ENCODE assay signal across 33 cellular contexts in genomic region chr3:72993391-72993790, GRCh38. TPM values are rescaled to one million over a fixed set of nuclear protein-coding genes. Genes with fewer than 3 reads are reported as not detected.
DNase-seq lines count a peak whose midpoint lies in the region; ATAC-seq and TF ChIP-seq lines count a peak whose summit lies in the region.
"Had no signal": no experiment of that assay in that cellular context is flagged by ENCODE, and none has a peak within 500 bp of the region (broad histone marks: within the 10 kb centered on the region; RNA-seq: fewer than 3 reads in every experiment).

No MANE protein-coding gene starts in this region.

- no peak overlapping the region for H3K4me3 Mint-ChIP-seq in GM23338
- H3K4me3 Mint-ChIP-seq in activated CD4-positive, alpha-beta T cell treated with anti-CD3 and anti-CD28 coated beads, Interleukin-2, amount 10 ng/mL, durations not matched to agents 24 days and 14 days = no peak overlapping the region
- H3K4me3 Mint-ChIP-seq: activated CD4-positive, alpha-beta T cell treated with anti-CD3 and anti-CD28 coated beads, Interleukin-2, amount 10 ng/mL, durations not matched to agents 7 days and 5 days; activated CD8-positive, alpha-beta memory T cell treated with anti-CD3 and anti-CD28 coated beads, Interleukin-2, amount 10 ng/mL, durations not matched to agents 7 days and 5 days; B cell; natural killer cell; T-helper 2 cell treated with Interferon-gamma antibody and Interleukin-4, amounts not matched to agents 5 μg/mL and 100 μg/mL, for 36 hours had no signal

- peaks cover 12% of the 10 kb centered on the region for H3K27me3 Mint-ChIP-seq in GM23338 (ENCODE audit: insufficient read depth, low read depth, poor library complexity)
- H3K27me3 Mint-ChIP-seq in activated CD4-positive, alpha-beta T cell treated with anti-CD3 and anti-CD28 coated beads, Interleukin-2, amount 10 ng/mL, durations not matched to agents 24 days and 14 days = no peaks in the 10 kb centered on the region
- H3K27me3 Mint-ChIP-seq: activated CD4-positive, alpha-beta T cell treated with anti-CD3 and anti-CD28 coated beads, Interleukin-2, amount 10 ng/mL, durations not matched to agents 7 days and 5 days; activated CD8-positive, alpha-beta memory T cell treated with anti-CD3 and anti-CD28 coated beads, Interleukin-2, amount 10 ng/mL, durations not matched to agents 7 days and 5 days; B cell had no signal

- H3K36me3 Mint-ChIP-seq in GM23338 (ENCODE audit: low read depth) = peaks cover 9% of the 10 kb centered on the region
- H3K36me3 Mint-ChIP-seq in activated CD4-positive, alpha-beta T cell treated with anti-CD3 and anti-CD28 coated beads, Interleukin-2, amount 10 ng/mL, durations not matched to agents 24 days and 14 days (ENCODE audit: low read depth) = peaks cover 6% of the 10 kb centered on the region
- H3K36me3 Mint-ChIP-seq: natural killer cell had no signal

- TF ChIP-seq CTCF in BE2C (IDR thresholded peaks at IDR 0.05; ENCODE audit: low read depth, low read length) = 0 out of 2 replicates have a peak, but pooled peaks have one; percentile 19
- TF ChIP-seq CTCF in GM23338 (conservative IDR thresholded peaks at IDR 0.05; ENCODE audit: low read depth in 2 of 2) = peak; percentile 57 to 59
- TF ChIP-seq CTCF in PC-3 (conservative IDR thresholded peaks at IDR 0.05; ENCODE audit: low read depth, low read length) = peak; percentile 45
- TF ChIP-seq CTCF in foreskin keratinocyte (conservative IDR thresholded peaks at IDR 0.05) = peak; percentile 16

- H3K27ac Mint-ChIP-seq in GM23338 = no peak overlapping the region
- H3K27ac Mint-ChIP-seq in activated CD4-positive, alpha-beta T cell treated with anti-CD3 and anti-CD28 coated beads, Interleukin-2, amount 10 ng/mL, durations not matched to agents 24 days and 14 days = no peak overlapping the region
- H3K27ac Mint-ChIP-seq: activated CD4-positive, alpha-beta T cell treated with anti-CD3 and anti-CD28 coated beads, Interleukin-2, amount 10 ng/mL, durations not matched to agents 7 days and 5 days; activated CD8-positive, alpha-beta memory T cell treated with anti-CD3 and anti-CD28 coated beads, Interleukin-2, amount 10 ng/mL, durations not matched to agents 7 days and 5 days; B cell; natural killer cell; T-helper 2 cell treated with Interferon-gamma antibody and Interleukin-4, amounts not matched to agents 5 μg/mL and 100 μg/mL, for 36 hours had no signal

- H3K27ac ChIP-seq in GM23338 (ENCODE audit: low read depth) (no peak overlapping the region; the same call in 1 of the 2 replicates), PC-3 (ENCODE audit: low read length) (no peak overlapping the region), foreskin keratinocyte (no peak overlapping the region)
- H3K27ac ChIP-seq: GM23248, pancreas, spleen, transverse colon, VCaP had no signal

- H3K4me1 ChIP-seq in BE2C (no peaks in the 10 kb centered on the region), GM23338 (ENCODE audit: insufficient read depth) (peaks cover 5% of the 10 kb centered on the region), PC-3 (ENCODE audit: insufficient read depth, low read length) (peaks cover 6% of the 10 kb centered on the region), foreskin keratinocyte (peaks cover 10% of the 10 kb centered on the region)

- H3K27me3 ChIP-seq in BE2C (no peaks in the 10 kb centered on the region), GM23338 (ENCODE audit: insufficient read depth) (no peaks in the 10 kb centered on the region), PC-3 (ENCODE audit: low read length) (no peaks in the 10 kb centered on the region), foreskin keratinocyte (no peaks in the 10 kb centered on the region)
- H3K27me3 ChIP-seq: MG63, pancreas, spleen, transverse colon had no signal

- DNase-seq in BE2C = no peak
- DNase-seq in GM23338 (ENCODE audit: low spot score) = peak; percentile 63
- peak; percentile 21 for DNase-seq in PC-3
- no peak for DNase-seq in foreskin keratinocyte
- no peak for DNase-seq in NCI-H2171 (lab: John Stamatoyannopoulos, UW)
- no peak for DNase-seq in activated CD4-positive, alpha-beta T cell treated with anti-CD3 and anti-CD28 coated beads, Interleukin-2, amount 10 ng/mL, durations not matched to agents 24 days and 14 days
- no peak for DNase-seq in activated CD4-positive, CD25-positive, alpha-beta regulatory T cell (lab: John Stamatoyannopoulos, UW)
- DNase-seq: activated CD4-positive, alpha-beta T cell treated with anti-CD3 and anti-CD28 coated beads, Interleukin-2, amount 10 ng/mL, durations not matched to agents 7 days and 5 days; activated CD8-positive, alpha-beta memory T cell treated with anti-CD3 and anti-CD28 coated beads, Interleukin-2, amount 10 ng/mL, durations not matched to agents 7 days and 5 days; activated naive CD4-positive, alpha-beta T cell treated with Interleukin-2 at 50 U/mL for 16 hours; activated T-cell treated with anti-CD3 and anti-CD28 coated beads, Interleukin-2, amount 50 U/mL, for 48 hours; COR-L47; DMS53; GDM1; GM23248; head of caudate nucleus; KBM-7; MG63; natural killer cell; NCI-H1417; NCI-H2081 treated with DMSO at 0.1 percent for 48 hours; NCI-H446; NCI-H82; pancreas; retina; spleen; transverse colon had no signal

- no TSS peak for BruUV-seq in PC-3 (replicated peaks; lab: Mats Ljungman, UMichigan)

- CTCF ChIA-PET in PC-3 (lab: Charles Lee) = no interaction called here

- H3K9me3 Mint-ChIP-seq in GM23338 = no peaks in the 10 kb centered on the region; the same call in 2 of the 3 replicates
- no peaks in the 10 kb centered on the region for H3K9me3 Mint-ChIP-seq in activated CD4-positive, alpha-beta T cell treated with anti-CD3 and anti-CD28 coated beads, Interleukin-2, amount 10 ng/mL, durations not matched to agents 24 days and 14 days
- H3K9me3 Mint-ChIP-seq: activated CD4-positive, alpha-beta T cell treated with anti-CD3 and anti-CD28 coated beads, Interleukin-2, amount 10 ng/mL, durations not matched to agents 7 days and 5 days; brain; natural killer cell; T-helper 2 cell treated with Interferon-gamma antibody and Interleukin-4, amounts not matched to agents 5 μg/mL and 100 μg/mL, for 36 hours had no signal

- no peak; the same call in 2 of the 3 replicates for ATAC-seq in GM23338
- no peak for ATAC-seq in PC-3
- no peak for ATAC-seq in foreskin keratinocyte
- ATAC-seq in GM21529 (IDR thresholded peaks at IDR 0.05; ENCODE audit: unreplicated experiment) = no peak
- ATAC-seq: activated CD8-positive, alpha-beta memory T cell treated with anti-CD3 and anti-CD28 coated beads, Interleukin-2, amount 10 ng/mL, durations not matched to agents 7 days and 5 days; natural killer cell; pancreas; SK-N-SH treated with all-trans-retinoic acid at 6 μM for 48 hours had no signal

- H2AFZ ChIP-seq in GM23338 (peak overlapping the region; percentile 44; the same call in 1 of the 2 replicates), PC-3 (ENCODE audit: low read length) (no peak overlapping the region)
- H2AFZ ChIP-seq: GM23248 had no signal

- H3K9ac ChIP-seq in PC-3 (ENCODE audit: low read length) = no peak overlapping the region
- H3K9ac ChIP-seq: GM23248 had no signal

- H3K4me2 ChIP-seq in GM23338 (no peak overlapping the region), PC-3 (ENCODE audit: low read length) (no peak overlapping the region)

- POLR2A ChIA-PET in PC-3 (lab: Charles Lee; ENCODE audit: unreplicated experiment) = no interaction called here

- peaks cover 5% of the 10 kb centered on the region for H4K20me1 ChIP-seq in GM23338 (replicated peaks; ENCODE audit: insufficient read depth)
- H4K20me1 ChIP-seq in PC-3 (ENCODE audit: low read length) = peaks cover 6% of the 10 kb centered on the region

- H3F3A ChIP-seq in GM23338 (replicated peaks; ENCODE audit: low read depth) (no peaks in the 10 kb centered on the region), PC-3 (ENCODE audit: low read length, unreplicated experiment) (no peaks in the 10 kb centered on the region)

- intact Hi-C loops in PC-3 (cut with micrococcal nuclease) = loop anchor here (1.0 kb wide), 1 partner anchor 63 kb away; no protein-coding TSS in a partner anchor
- intact Hi-C loops in activated CD4-positive, alpha-beta T cell treated with anti-CD3 and anti-CD28 coated beads, Interleukin-2, amount 10 ng/mL, durations not matched to agents 24 days and 14 days (cut with micrococcal nuclease) = loop anchor here (10.0 kb wide), 1 partner anchor 1269 kb away; the partner anchor contains the start of gene EIF4E3

- no peaks in the 10 kb centered on the region for H3K9me3 ChIP-seq in BE2C
- H3K9me3 ChIP-seq in PC-3 (ENCODE audit: low read length) = no peaks in the 10 kb centered on the region
- H3K9me3 ChIP-seq: MG63, pancreas, spleen, transverse colon had no signal

- H3K36me3 ChIP-seq in BE2C (peaks cover 2% of the 10 kb centered on the region), GM23338 (ENCODE audit: insufficient read depth) (no peaks in the 10 kb centered on the region), PC-3 (ENCODE audit: low read depth, low read length) (peaks cover 2% of the 10 kb centered on the region; the same call in 1 of the 2 replicates)
- H3K36me3 ChIP-seq: pancreas, transverse colon had no signal

- H3K9me2 ChIP-seq in GM23338 (ENCODE audit: insufficient read depth) = no peaks in the 10 kb centered on the region
- no peaks in the 10 kb centered on the region for H3K9me2 ChIP-seq in PC-3 (replicated peaks; ENCODE audit: low read length)

- H3K4me3 ChIP-seq in BE2C (ENCODE audit: low read depth, low read length) (no peak overlapping the region), GM23338 (no peak overlapping the region), PC-3 (ENCODE audit: low read length) (no peak overlapping the region)
- H3K4me3 ChIP-seq: GM23248, MG63, pancreas, spleen, transverse colon had no signal

- peaks cover 9% of the 10 kb centered on the region for H3K4me1 Mint-ChIP-seq in GM23338
- H3K4me1 Mint-ChIP-seq in activated CD4-positive, alpha-beta T cell treated with anti-CD3 and anti-CD28 coated beads, Interleukin-2, amount 10 ng/mL, durations not matched to agents 24 days and 14 days = peaks cover 19% of the 10 kb centered on the region

- H3K79me2 ChIP-seq in GM23338 (replicated peaks; ENCODE audit: insufficient read depth) (no peaks in the 10 kb centered on the region; the same call in 1 of the 2 replicates), PC-3 (ENCODE audit: low read length) (peaks cover 15% of the 10 kb centered on the region)

RNA-seq across cellular contexts. Expression of gene PPP4R2, which starts 3.2 kb away (rescaled TPM):
- polyA plus RNA-seq in BE2C (2012; ENCODE audit: insufficient read depth, insufficient read length, low read depth) = 35.1 TPM
- total RNA-seq in GM23338 (2014; rRNA removed; shearing (Covaris generic)) = 62.7 and 72.1 TPM in 2 replicates
- polyA plus RNA-seq in GM23338 (2016; fragmentation: Nextera tagmentation; extraction: Ambion mirVana) = 117 TPM in 2 replicates
- 40.5 and 62.7 TPM in 2 replicates for total RNA-seq in PC-3 (2014; rRNA removed)
- total RNA-seq in foreskin keratinocyte = 47.3 and 48.6 TPM in 2 replicates
- 11.5 and 13.1 TPM in 2 replicates for polyA plus RNA-seq in foreskin keratinocyte
- 105 and 107 TPM in 2 replicates for total RNA-seq in activated CD4-positive, alpha-beta T cell treated with anti-CD3 and anti-CD28 coated beads, Interleukin-2, amount 10 ng/mL, durations not matched to agents 24 days and 14 days

Comparison
In these comparisons a context has a peak if more than half of its experiments do, and no peak if none do; other contexts are left out.
1. DNase-seq: peak in GM23338 (single experiment) and PC-3 (single experiment); none in BE2C (single experiment), foreskin keratinocyte (0 of 2), NCI-H2171 (single experiment), activated CD4-positive, alpha-beta T cell treated with anti-CD3 and anti-CD28 coated beads, Interleukin-2, amount 10 ng/mL, durations not matched to agents 24 days and 14 days (single experiment) and activated CD4-positive, CD25-positive, alpha-beta regulatory T cell (0 of 4).
2. Peak in every context shown above with its lines, with median percentiles within 50 percentile points of each other: CTCF ChIP-seq.